In the genomic region with DNA sequence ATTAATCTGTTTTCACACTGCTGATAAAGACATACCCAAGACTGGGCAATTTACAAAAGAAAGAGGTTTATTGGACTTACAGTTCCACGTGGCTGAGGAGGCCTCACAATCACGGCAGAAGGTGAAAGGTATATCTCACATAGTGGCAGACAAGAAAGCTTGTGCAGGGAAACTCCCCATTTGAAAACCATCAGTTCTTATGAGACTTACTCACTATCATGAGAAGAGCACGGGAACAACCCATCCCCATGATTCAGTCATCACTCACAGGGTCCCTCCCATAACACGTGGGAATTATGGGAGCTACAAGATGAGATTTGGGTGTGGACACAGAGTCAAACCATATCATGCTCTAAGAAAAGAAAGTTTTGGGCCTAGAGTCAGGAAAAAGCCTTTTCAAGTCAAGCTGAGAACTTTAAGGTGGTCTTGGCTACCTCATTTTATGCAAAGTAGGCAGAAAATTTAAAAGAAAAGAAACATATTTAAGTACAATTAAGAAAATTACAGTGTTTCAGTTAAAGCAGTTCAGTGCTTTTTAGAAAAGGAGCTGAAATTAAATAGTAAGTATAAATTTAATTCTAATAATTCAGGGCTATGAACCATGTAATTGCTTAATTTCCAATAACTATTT, we compare ENCODE assay signal across 9 cellular contexts.
DNase-seq lines count a peak whose midpoint lies in the region; ATAC-seq and TF ChIP-seq lines count a peak whose summit lies in the region.
"Had no signal": no experiment of that assay in that cellular context is flagged by ENCODE, and none has a peak within 500 bp of the region (broad histone marks: within the 10 kb centered on the region; RNA-seq: fewer than 3 reads in every experiment).

No MANE protein-coding gene starts in this region.

- peak overlapping the region; percentile 72 for H3K4me3 ChIP-seq in retinal pigment epithelial cell (ENCODE audit: low read length)

- DNase-seq in ELR (ENCODE audit: low read depth), result peak; percentile 88
- peak; percentile 89 for DNase-seq in NCI-H226
- peak; percentile 77 for DNase-seq in dedifferentiated amniotic fluid mesenchymal stem cell (ENCODE audit: extremely low spot score)
- peak; percentile 66 for DNase-seq in retinal pigment epithelial cell (ENCODE audit: low read depth)
- no peak for DNase-seq in cerebellar nuclear complex (lab: John Stamatoyannopoulos, UW)
- DNase-seq: anterior cingulate cortex, NCI-H1694 had no signal

- no peak for TF ChIP-seq CTCF in retinal pigment epithelial cell (conservative IDR thresholded peaks at IDR 0.05; ENCODE audit: low read depth, low read length)

- ATAC-seq in HG02870 (IDR thresholded peaks at IDR 0.05; ENCODE audit: unreplicated experiment), result no peak
- ATAC-seq in HG03025 (IDR thresholded peaks at IDR 0.05; ENCODE audit: low FRiP score, unreplicated experiment), result no peak

Comparison
In these comparisons a context has a peak if more than half of its experiments do, and no peak if none do; other contexts are left out.
1. DNase-seq: peak in ELR (single experiment), NCI-H226 (single experiment), dedifferentiated amniotic fluid mesenchymal stem cell (single experiment) and retinal pigment epithelial cell (single experiment); none in cerebellar nuclear complex (0 of 2).